ENCODE assay signal across 1 cellular context in the genomic region with DNA sequence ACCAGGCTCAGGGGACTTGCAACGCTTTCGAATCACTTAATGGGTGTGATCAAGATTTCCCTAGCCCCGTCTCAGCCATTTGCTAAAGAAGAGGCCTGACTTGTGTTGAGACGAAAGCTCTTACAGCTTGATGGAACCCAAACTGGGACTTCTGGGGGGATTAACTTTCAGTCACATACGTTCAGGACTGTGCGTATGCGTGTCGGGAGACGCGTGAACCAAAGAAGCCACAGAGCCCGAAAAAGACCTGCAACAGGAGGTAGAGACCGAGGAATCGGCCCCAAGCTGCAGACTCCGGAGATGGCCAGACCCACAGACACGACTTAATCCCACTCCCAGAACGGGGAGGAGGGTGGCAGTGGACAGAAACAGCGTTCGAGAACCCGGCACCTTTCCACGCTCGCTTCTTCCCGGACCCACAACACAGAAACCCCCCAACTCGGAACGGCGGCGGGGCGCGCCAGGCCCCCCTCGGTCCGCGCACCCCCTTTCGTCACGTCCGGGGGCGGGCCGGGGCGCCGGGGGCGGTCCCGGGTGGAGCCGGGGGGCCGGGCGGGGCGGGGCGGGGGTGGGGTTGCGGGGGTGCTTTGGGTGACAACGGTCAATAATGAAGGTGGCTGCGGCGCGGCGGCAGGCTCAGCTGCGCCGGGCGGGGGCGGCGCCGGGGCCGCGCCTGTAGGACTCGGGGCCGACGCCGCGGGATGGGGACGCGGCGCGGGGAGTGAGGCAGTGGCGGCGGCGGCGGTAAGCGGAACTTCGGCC.
TF ChIP-seq lines count a peak whose summit lies in the region.

Gene ATP11B (plus strand): TSS at position 604 of the 762 bp plus-strand sequence. CDS start 256 bp downstream, outside the sequence.

TF ChIP-seq in HEK293, 187 proteins besides CTCF, POLR2A, EP300 and RAD21 (continued from another document and continues in another):
- TF ChIP-seq PRDM4 (tag by site-specific recombination; IDR thresholded peaks at IDR 0.05) (0 out of 2 replicates have a peak, but pooled peaks have one; percentile 30), ZNF175 (tag by site-specific recombination; IDR thresholded peaks at IDR 0.05) (no peak), ZNF561 (tag by site-specific recombination; IDR thresholded peaks at IDR 0.05; ENCODE audit: borderline replicate concordance) (no peak), GLIS2 (tag by site-specific recombination; IDR thresholded peaks at IDR 0.05) (peak; percentile 90), ZSCAN30 (tag by site-specific recombination; IDR thresholded peaks at IDR 0.05) (peak; percentile 23; the same call in 1 of the 2 replicates), KLF16 (tag by site-specific recombination; IDR thresholded peaks at IDR 0.05) (0 out of 2 replicates have a peak, but pooled peaks have one; percentile 55), ZNF341 (tag by site-specific recombination; IDR thresholded peaks at IDR 0.05; ENCODE audit: low read depth) (peak; percentile 66; the same call in 1 of the 2 replicates), GLI2 (tag by site-specific recombination; IDR thresholded peaks at IDR 0.05; ENCODE audit: borderline replicate concordance, low read depth) (no peak), ZNF335 (tag by site-specific recombination; conservative IDR thresholded peaks at IDR 0.05) (peak; percentile 82), ZNF843 (tag by site-specific recombination; IDR thresholded peaks at IDR 0.05) (0 out of 2 replicates have a peak, but pooled peaks have one; percentile 37), ZNF660 (tag by site-specific recombination; IDR thresholded peaks at IDR 0.05) (peak; percentile 42; the same call in 1 of the 2 replicates), GLIS1 (tag by site-specific recombination; IDR thresholded peaks at IDR 0.05) (peak; percentile 68), KLF8 (tag by site-specific recombination; IDR thresholded peaks at IDR 0.05) (peak; percentile 57; the same call in 1 of the 2 replicates), ZNF658 (tag by site-specific recombination; IDR thresholded peaks at IDR 0.05) (no peak), SP2 (tag by site-specific recombination; IDR thresholded peaks at IDR 0.05) (peak; percentile 43), ZBTB17 (tag by site-specific recombination; IDR thresholded peaks at IDR 0.05) (peak; percentile 72), ZNF2 (tag by site-specific recombination; IDR thresholded peaks at IDR 0.05) (0 out of 2 replicates have a peak, but pooled peaks have one; percentile 46), ZBTB48 (tag by site-specific recombination; IDR thresholded peaks at IDR 0.05) (no peak), KLF10 (tag by site-specific recombination; IDR thresholded peaks at IDR 0.05) (peak; percentile 65; the same call in 1 of the 2 replicates), KLF1 (tag by site-specific recombination; IDR thresholded peaks at IDR 0.05) (peak; percentile 29; the same call in 1 of the 2 replicates), ZFP69B (tag by site-specific recombination; IDR thresholded peaks at IDR 0.05) (no peak), ZNF707 (tag by site-specific recombination; IDR thresholded peaks at IDR 0.05) (no peak), SP7 (tag by site-specific recombination; IDR thresholded peaks at IDR 0.05) (peak; percentile 45; the same call in 1 of the 2 replicates), ZNF366 (tag by site-specific recombination; conservative IDR thresholded peaks at IDR 0.05) (no peak), PRDM10 (tag by site-specific recombination; IDR thresholded peaks at IDR 0.05) (peak; percentile 79), EGR2 (tag by site-specific recombination; IDR thresholded peaks at IDR 0.05; ENCODE audit: low read depth) (no peak), ZNF624 (tag by site-specific recombination; IDR thresholded peaks at IDR 0.05) (no peak)
- TF ChIP-seq, protein P1, sequence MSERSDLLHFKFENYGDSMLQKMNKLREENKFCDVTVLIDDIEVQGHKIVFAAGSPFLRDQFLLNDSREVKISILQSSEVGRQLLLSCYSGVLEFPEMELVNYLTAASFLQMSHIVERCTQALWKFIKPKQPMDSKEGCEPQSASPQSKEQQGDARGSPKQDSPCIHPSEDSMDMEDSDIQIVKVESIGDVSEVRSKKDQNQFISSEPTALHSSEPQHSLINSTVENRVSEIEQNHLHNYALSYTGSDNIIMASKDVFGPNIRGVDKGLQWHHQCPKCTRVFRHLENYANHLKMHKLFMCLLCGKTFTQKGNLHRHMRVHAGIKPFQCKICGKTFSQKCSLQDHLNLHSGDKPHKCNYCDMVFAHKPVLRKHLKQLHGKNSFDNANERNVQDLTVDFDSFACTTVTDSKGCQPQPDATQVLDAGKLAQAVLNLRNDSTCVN (tag by site-specific recombination; optimal IDR thresholded peaks at IDR 0.05): peak; percentile 55
- TF ChIP-seq, protein P2, sequence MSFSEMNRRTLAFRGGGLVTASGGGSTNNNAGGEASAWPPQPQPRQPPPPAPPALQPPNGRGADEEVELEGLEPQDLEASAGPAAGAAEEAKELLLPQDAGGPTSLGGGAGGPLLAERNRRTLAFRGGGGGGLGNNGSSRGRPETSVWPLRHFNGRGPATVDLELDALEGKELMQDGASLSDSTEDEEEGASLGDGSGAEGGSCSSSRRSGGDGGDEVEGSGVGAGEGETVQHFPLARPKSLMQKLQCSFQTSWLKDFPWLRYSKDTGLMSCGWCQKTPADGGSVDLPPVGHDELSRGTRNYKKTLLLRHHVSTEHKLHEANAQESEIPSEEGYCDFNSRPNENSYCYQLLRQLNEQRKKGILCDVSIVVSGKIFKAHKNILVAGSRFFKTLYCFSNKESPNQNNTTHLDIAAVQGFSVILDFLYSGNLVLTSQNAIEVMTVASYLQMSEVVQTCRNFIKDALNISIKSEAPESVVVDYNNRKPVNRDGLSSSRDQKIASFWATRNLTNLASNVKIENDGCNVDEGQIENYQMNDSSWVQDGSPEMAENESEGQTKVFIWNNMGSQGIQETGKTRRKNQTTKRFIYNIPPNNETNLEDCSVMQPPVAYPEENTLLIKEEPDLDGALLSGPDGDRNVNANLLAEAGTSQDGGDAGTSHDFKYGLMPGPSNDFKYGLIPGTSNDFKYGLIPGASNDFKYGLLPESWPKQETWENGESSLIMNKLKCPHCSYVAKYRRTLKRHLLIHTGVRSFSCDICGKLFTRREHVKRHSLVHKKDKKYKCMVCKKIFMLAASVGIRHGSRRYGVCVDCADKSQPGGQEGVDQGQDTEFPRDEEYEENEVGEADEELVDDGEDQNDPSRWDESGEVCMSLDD (tag by site-specific recombination; IDR thresholded peaks at IDR 0.05): peak; percentile 90
- TF ChIP-seq, protein P3, sequence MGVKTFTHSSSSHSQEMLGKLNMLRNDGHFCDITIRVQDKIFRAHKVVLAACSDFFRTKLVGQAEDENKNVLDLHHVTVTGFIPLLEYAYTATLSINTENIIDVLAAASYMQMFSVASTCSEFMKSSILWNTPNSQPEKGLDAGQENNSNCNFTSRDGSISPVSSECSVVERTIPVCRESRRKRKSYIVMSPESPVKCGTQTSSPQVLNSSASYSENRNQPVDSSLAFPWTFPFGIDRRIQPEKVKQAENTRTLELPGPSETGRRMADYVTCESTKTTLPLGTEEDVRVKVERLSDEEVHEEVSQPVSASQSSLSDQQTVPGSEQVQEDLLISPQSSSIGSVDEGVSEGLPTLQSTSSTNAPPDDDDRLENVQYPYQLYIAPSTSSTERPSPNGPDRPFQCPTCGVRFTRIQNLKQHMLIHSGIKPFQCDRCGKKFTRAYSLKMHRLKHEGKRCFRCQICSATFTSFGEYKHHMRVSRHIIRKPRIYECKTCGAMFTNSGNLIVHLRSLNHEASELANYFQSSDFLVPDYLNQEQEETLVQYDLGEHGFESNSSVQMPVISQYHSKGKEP (tag by site-specific recombination; IDR thresholded peaks at IDR 0.05): no peak
- TF ChIP-seq, protein P4, sequence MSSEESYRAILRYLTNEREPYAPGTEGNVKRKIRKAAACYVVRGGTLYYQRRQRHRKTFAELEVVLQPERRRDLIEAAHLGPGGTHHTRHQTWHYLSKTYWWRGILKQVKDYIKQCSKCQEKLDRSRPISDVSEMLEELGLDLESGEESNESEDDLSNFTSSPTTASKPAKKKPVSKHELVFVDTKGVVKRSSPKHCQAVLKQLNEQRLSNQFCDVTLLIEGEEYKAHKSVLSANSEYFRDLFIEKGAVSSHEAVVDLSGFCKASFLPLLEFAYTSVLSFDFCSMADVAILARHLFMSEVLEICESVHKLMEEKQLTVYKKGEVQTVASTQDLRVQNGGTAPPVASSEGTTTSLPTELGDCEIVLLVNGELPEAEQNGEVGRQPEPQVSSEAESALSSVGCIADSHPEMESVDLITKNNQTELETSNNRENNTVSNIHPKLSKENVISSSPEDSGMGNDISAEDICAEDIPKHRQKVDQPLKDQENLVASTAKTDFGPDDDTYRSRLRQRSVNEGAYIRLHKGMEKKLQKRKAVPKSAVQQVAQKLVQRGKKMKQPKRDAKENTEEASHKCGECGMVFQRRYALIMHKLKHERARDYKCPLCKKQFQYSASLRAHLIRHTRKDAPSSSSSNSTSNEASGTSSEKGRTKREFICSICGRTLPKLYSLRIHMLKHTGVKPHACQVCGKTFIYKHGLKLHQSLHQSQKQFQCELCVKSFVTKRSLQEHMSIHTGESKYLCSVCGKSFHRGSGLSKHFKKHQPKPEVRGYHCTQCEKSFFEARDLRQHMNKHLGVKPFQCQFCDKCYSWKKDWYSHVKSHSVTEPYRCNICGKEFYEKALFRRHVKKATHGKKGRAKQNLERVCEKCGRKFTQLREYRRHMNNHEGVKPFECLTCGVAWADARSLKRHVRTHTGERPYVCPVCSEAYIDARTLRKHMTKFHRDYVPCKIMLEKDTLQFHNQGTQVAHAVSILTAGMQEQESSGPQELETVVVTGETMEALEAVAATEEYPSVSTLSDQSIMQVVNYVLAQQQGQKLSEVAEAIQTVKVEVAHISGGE (tag by site-specific recombination; conservative IDR thresholded peaks at IDR 0.05; ENCODE audit: low read depth): peak; percentile 88
- TF ChIP-seq, protein P5, sequence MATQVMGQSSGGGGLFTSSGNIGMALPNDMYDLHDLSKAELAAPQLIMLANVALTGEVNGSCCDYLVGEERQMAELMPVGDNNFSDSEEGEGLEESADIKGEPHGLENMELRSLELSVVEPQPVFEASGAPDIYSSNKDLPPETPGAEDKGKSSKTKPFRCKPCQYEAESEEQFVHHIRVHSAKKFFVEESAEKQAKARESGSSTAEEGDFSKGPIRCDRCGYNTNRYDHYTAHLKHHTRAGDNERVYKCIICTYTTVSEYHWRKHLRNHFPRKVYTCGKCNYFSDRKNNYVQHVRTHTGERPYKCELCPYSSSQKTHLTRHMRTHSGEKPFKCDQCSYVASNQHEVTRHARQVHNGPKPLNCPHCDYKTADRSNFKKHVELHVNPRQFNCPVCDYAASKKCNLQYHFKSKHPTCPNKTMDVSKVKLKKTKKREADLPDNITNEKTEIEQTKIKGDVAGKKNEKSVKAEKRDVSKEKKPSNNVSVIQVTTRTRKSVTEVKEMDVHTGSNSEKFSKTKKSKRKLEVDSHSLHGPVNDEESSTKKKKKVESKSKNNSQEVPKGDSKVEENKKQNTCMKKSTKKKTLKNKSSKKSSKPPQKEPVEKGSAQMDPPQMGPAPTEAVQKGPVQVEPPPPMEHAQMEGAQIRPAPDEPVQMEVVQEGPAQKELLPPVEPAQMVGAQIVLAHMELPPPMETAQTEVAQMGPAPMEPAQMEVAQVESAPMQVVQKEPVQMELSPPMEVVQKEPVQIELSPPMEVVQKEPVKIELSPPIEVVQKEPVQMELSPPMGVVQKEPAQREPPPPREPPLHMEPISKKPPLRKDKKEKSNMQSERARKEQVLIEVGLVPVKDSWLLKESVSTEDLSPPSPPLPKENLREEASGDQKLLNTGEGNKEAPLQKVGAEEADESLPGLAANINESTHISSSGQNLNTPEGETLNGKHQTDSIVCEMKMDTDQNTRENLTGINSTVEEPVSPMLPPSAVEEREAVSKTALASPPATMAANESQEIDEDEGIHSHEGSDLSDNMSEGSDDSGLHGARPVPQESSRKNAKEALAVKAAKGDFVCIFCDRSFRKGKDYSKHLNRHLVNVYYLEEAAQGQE (tag by site-specific recombination; IDR thresholded peaks at IDR 0.05): no peak
